In the genomic region with DNA sequence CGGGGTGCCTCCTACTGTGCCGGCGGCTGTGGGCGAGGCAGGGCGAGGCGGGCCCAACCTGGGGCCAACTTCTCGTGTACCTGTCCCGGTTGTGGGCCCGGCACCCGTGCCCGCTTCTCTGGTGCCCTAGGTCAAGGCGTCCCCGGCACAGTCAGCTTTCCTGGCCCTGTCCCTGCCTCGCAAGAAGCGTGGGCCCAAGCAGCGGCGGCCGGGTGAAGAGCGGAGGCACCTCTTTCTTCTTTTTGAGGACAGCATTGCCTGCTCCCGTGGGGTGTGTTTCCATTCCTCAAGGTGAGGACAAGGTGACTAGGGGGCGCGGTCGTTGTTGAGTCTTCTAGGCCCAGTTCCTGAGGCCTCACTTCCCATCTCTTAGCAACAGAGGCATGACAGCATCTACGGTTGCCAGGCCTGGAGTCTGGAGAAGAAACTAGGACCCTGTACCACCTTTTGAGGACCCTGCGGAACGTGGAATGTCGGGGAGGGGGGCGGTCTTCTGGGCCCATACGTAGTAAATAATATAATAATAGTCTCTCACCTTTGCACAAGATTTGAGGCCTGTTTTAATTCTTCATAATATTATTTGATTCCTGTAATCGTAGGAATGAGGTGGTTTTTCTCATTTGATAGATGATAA, we compare ENCODE assay signal across 8 cellular contexts. TPM values are rescaled to one million over a fixed set of nuclear protein-coding genes. Genes with fewer than 3 reads are reported as not detected.
A peak's percentile ranks its signal among the peaks of the same experiment; 100 is the strongest.
DNase-seq lines count a peak whose midpoint lies in the region; ATAC-seq and TF ChIP-seq lines count a peak whose summit lies in the region.

No MANE protein-coding gene starts in this region.

- H3K4me1 ChIP-seq in KMS-11 (ENCODE audit: low read depth, poor library complexity, severe bottlenecking) (peaks cover 45% of the 10 kb centered on the region), adipocyte (ENCODE audit: control insufficient read depth, insufficient read depth, low read length) (peaks cover 31% of the 10 kb centered on the region), iPS-15b (ENCODE audit: control insufficient read depth, insufficient read depth, low read length) (peaks cover 3% of the 10 kb centered on the region)

- H3K27ac ChIP-seq in KMS-11, result peak overlapping the region; percentile 90

- H3K4me2 ChIP-seq in KMS-11, result peak overlapping the region; percentile 86

- peak overlapping the region; percentile 86 for H3K9ac ChIP-seq in KMS-11
- peak overlapping the region; percentile 93 for H3K9ac ChIP-seq in adipocyte (ENCODE audit: low read length)
- H3K9ac ChIP-seq in iPS-15b (ENCODE audit: low read depth, low read length), result peak overlapping the region; percentile 99

- H3K79me2 ChIP-seq in KMS-11 (ENCODE audit: insufficient read depth, low read depth), result peaks cover 76% of the 10 kb centered on the region

- no peak for TF ChIP-seq CTCF in KMS-11 (conservative IDR thresholded peaks at IDR 0.05; ENCODE audit: low read depth, low read length)

- no peaks in the 10 kb centered on the region for H4K20me1 ChIP-seq in KMS-11 (ENCODE audit: insufficient read depth)

- ATAC-seq in GM19043 (IDR thresholded peaks at IDR 0.05; ENCODE audit: low read depth, unreplicated experiment) (peak; percentile 7), sciatic nerve (no peak)

- no peaks in the 10 kb centered on the region for H3K27me3 ChIP-seq in KMS-11 (ENCODE audit: insufficient read depth, low read depth)
- H3K27me3 ChIP-seq in adipocyte (replicated peaks; ENCODE audit: control insufficient read depth, insufficient read depth, low read length), result no peaks in the 10 kb centered on the region
- H3K27me3 ChIP-seq in iPS-15b (ENCODE audit: control insufficient read depth, insufficient read depth, low read length), result no peaks in the 10 kb centered on the region

- DNase-seq in Ammon's horn (ENCODE audit: low spot score) (peak; percentile 38), adipocyte (ENCODE audit: low read depth) (peak; percentile 22), sciatic nerve (ENCODE audit: low spot score) (no peak), NCI-H446 treated with DMSO at 0.1 percent for 48 hours (lab: John Stamatoyannopoulos, UW) (no peak)
- DNase-seq in stimulated activated CD4-positive, alpha-beta T cell treated with anti-CD3 and anti-CD28 coated beads, TNF-alpha, amount 100 ng/mL, for 24 hours (ENCODE audit: low read depth in 3 of 3), result peak in 2 of 3 experiments; percentile 13 to 43

- peak overlapping the region; percentile 84; the same call in 1 of the 2 replicates for H2AFZ ChIP-seq in KMS-11 (ENCODE audit: low read depth)

- H3K4me3 ChIP-seq in KMS-11 (IDR thresholded peaks at IDR 0.05; ENCODE audit: insufficient read depth, low read depth, low read length), result no peak overlapping the region
- H3K4me3 ChIP-seq in adipocyte (ENCODE audit: low read length), result peak overlapping the region; percentile 94
- H3K4me3 ChIP-seq in iPS-15b (ENCODE audit: low read depth, low read length), result peak overlapping the region; percentile 95

- intact Hi-C loops in sciatic nerve (cut with DNase I), result no loop called here

- H3K36me3 ChIP-seq in KMS-11 (ENCODE audit: insufficient read depth), result peaks cover 9% of the 10 kb centered on the region; the same call in 1 of the 2 replicates
- H3K36me3 ChIP-seq in adipocyte (ENCODE audit: control insufficient read depth, insufficient read depth, low read length, severe bottlenecking), result peaks cover 35% of the 10 kb centered on the region
- peaks cover 24% of the 10 kb centered on the region for H3K36me3 ChIP-seq in iPS-15b (ENCODE audit: control insufficient read depth, insufficient read depth, low read length)

- H3K9me3 ChIP-seq in adipocyte (ENCODE audit: control insufficient read depth, low read length) (no peaks in the 10 kb centered on the region), iPS-15b (ENCODE audit: control insufficient read depth, insufficient read depth, low read length) (no peaks in the 10 kb centered on the region)

RNA-seq across cellular contexts. Expression of gene ACO2, which starts 0.4 kb away (rescaled TPM):
- total RNA-seq in sciatic nerve, result 68.0 TPM

RNA-seq across cellular contexts. Expression of gene PHF5A, which starts 0.8 kb away (rescaled TPM):
- total RNA-seq in sciatic nerve, result 26.9 TPM

RNA-seq across cellular contexts. Expression of gene TOB2, which starts 22.7 kb away (rescaled TPM):
- 67.7 TPM for total RNA-seq in sciatic nerve

Comparison
In these comparisons a context has a peak if more than half of its experiments do, and no peak if none do; other contexts are left out.
1. DNase-seq: peak in Ammon's horn (single experiment), adipocyte (single experiment) and stimulated activated CD4-positive, alpha-beta T cell treated with anti-CD3 and anti-CD28 coated beads, TNF-alpha, amount 100 ng/mL, for 24 hours (2 of 3); none in sciatic nerve (single experiment) and NCI-H446 treated with DMSO at 0.1 percent for 48 hours (single experiment).
2. Peak in every context shown above with its lines, with median percentiles within 50 percentile points of each other: H3K9ac ChIP-seq.